ENCODE assay signal across 28 cellular contexts in the genomic region with DNA sequence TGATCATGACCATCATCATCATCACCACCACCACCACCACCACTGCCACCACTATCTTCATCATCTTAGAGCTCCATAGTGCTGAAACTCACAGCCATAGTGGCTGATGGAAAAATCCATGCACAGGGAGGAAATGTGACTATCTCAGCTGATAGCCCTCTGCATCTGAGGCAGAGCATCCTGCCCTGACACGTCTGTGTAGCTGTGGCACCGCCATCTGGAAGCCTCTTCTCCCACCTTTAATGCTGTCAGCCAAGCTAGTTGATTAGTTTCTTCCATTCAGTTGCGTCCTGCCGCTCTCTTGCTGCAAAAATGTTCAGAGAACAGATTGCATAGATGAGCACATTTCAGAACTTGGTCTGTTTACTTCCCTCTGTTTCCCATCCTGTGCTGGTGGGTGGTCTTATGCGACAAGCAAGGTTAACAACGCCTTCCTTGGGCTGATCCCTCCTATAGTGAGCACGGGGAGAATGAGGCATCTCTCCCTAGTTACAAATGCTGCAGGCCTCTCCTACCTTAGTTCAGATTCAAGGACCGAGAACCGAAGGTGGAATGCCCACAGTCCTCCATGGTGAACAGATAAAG.
"Had no signal": no experiment of that assay in that cellular context is flagged by ENCODE, and none has a peak within 500 bp of the region (broad histone marks: within the 10 kb centered on the region; RNA-seq: fewer than 3 reads in every experiment).

No MANE protein-coding gene starts in this region.

- H3K4me1 ChIP-seq: esophagus squamous epithelium, pancreas, right lobe of liver, suprapubic skin, vagina had no signal

- H3K27me3 ChIP-seq: neutrophil, pancreas, right lobe of liver, suprapubic skin, vagina had no signal

- H3K4me1 Mint-ChIP-seq: memory B cell; mesothelial cell of epicardium; naive B cell; neural crest cell; stimulated activated naive CD8-positive, alpha-beta T cell treated with anti-CD3 and anti-CD28 coated beads, Interleukin-15, amount 100 ng/mL, for 72 hours had no signal

- H3K27ac ChIP-seq: coronary artery, esophagus squamous epithelium, neutrophil, pancreas, right lobe of liver, suprapubic skin, vagina had no signal

- H3K4me3 Mint-ChIP-seq: memory B cell; mesothelial cell of epicardium; naive B cell; natural killer cell treated with Interleukin-12 subunit alpha and Interleukin-12 subunit beta and Interleukin-15 and Interleukin-18, amount 100 ng/mL, for 72 hours; neural crest cell; stimulated activated naive CD8-positive, alpha-beta T cell treated with anti-CD3 and anti-CD28 coated beads, Interleukin-15, amount 100 ng/mL, for 72 hours had no signal

- H3K36me3 ChIP-seq: esophagus squamous epithelium, neutrophil, pancreas, right lobe of liver, suprapubic skin, vagina had no signal

- H3K27ac Mint-ChIP-seq: memory B cell; mesothelial cell of epicardium; naive B cell; natural killer cell treated with Interleukin-12 subunit alpha and Interleukin-12 subunit beta and Interleukin-15 and Interleukin-18, amount 100 ng/mL, for 72 hours; progenitor cell of endocrine pancreas; stimulated activated naive CD8-positive, alpha-beta T cell treated with anti-CD3 and anti-CD28 coated beads, Interleukin-15, amount 100 ng/mL, for 72 hours had no signal

- H3K9me3 ChIP-seq: esophagus squamous epithelium, mucosa of descending colon, neutrophil, pancreas, right lobe of liver, suprapubic skin, vagina had no signal

- ATAC-seq: left lobe of liver; mucosa of descending colon; natural killer cell treated with Interleukin-12 subunit alpha and Interleukin-12 subunit beta and Interleukin-15 and Interleukin-18, amount 100 ng/mL, for 72 hours; pancreas; right lobe of liver; stimulated activated naive CD8-positive, alpha-beta T cell treated with anti-CD3 and anti-CD28 coated beads, Interleukin-15, amount 100 ng/mL, for 72 hours had no signal

- H3K36me3 Mint-ChIP-seq: memory B cell; mesothelial cell of epicardium; natural killer cell treated with Interleukin-12 subunit alpha and Interleukin-12 subunit beta and Interleukin-15 and Interleukin-18, amount 100 ng/mL, for 72 hours had no signal

- DNase-seq: dermis blood vessel endothelial cell; effector memory CD4-positive, alpha-beta T cell; erythroblast; esophagus squamous epithelium; kidney; mucosa of descending colon; naive B cell; pancreas; right lobe of liver; stimulated activated CD4-positive, alpha-beta T cell treated with anti-CD3 and anti-CD28 coated beads, Interleukin-12 subunit alpha, Interleukin-12 subunit beta, amount 100 ng/mL, for 4 hours; stimulated activated CD4-positive, alpha-beta T cell treated with anti-CD3 and anti-CD28 coated beads, Interleukin-1b, Interleukin-23, amount 100 ng/mL, for 48 hours; stimulated activated CD4-positive, alpha-beta T cell treated with anti-CD3 and anti-CD28 coated beads, Interleukin-4, amount 100 ng/mL, for 1 hour; stimulated activated CD8-positive, alpha-beta memory T cell treated with anti-CD3 and anti-CD28 coated beads, Interleukin-4, amount 100 ng/mL, for 48 hours; stimulated activated naive CD4-positive, alpha-beta T cell; stimulated activated naive CD8-positive, alpha-beta T cell treated with anti-CD3 and anti-CD28 coated beads, Interleukin-15, amount 100 ng/mL, for 72 hours; trophoblast cell had no signal

- H3K9me3 Mint-ChIP-seq: mesothelial cell of epicardium; natural killer cell treated with Interleukin-12 subunit alpha and Interleukin-12 subunit beta and Interleukin-15 and Interleukin-18, amount 100 ng/mL, for 72 hours; neural crest cell; stimulated activated naive CD8-positive, alpha-beta T cell treated with anti-CD3 and anti-CD28 coated beads, Interleukin-15, amount 100 ng/mL, for 72 hours had no signal

- H3K4me3 ChIP-seq: coronary artery, esophagus squamous epithelium, lung, mucosa of descending colon, pancreas, right lobe of liver, smooth muscle cell, suprapubic skin, vagina had no signal
